1 cellular context compared by ENCODE assay signal in the genomic region with DNA sequence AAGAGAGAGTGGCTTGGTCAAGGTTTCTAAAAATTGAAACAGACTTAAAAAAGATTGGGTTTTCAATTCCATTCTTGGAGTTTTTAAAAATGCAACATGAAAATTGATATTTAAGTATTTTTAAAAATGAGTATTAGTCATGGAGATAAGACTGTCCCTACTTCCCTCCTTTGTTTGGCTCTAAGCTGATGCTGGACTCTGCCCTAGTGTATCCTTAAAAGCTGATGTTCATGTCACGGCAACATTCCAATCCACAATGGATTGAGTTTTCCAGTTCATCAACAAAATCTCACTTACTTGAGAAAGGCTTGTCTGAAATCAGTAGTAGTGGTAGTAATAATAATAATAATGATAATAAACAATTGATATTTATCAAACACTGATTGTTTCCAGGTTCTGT.
TF ChIP-seq lines count a peak whose summit lies in the region.

No MANE protein-coding gene starts in this region.

TF ChIP-seq in IMR-90, 13 proteins besides CTCF, POLR2A, EP300 and RAD21:
- TF ChIP-seq MAFK (IDR thresholded peaks at IDR 0.05; ENCODE audit: low read depth, low read length) (no peak), CEBPB (IDR thresholded peaks at IDR 0.05; ENCODE audit: low read depth, low read length) (no peak), FOS (IDR thresholded peaks at IDR 0.05; ENCODE audit: low read depth, low read length) (no peak), MAZ (IDR thresholded peaks at IDR 0.05; ENCODE audit: borderline replicate concordance, low read depth, low read length) (no peak), NFE2L2 (IDR thresholded peaks at IDR 0.05; ENCODE audit: low read depth, low read length) (no peak), CHD1 (IDR thresholded peaks at IDR 0.05; ENCODE audit: low read depth, low read length) (no peak)
- TF ChIP-seq, protein P1, sequence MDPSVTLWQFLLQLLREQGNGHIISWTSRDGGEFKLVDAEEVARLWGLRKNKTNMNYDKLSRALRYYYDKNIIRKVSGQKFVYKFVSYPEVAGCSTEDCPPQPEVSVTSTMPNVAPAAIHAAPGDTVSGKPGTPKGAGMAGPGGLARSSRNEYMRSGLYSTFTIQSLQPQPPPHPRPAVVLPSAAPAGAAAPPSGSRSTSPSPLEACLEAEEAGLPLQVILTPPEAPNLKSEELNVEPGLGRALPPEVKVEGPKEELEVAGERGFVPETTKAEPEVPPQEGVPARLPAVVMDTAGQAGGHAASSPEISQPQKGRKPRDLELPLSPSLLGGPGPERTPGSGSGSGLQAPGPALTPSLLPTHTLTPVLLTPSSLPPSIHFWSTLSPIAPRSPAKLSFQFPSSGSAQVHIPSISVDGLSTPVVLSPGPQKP (IDR thresholded peaks at IDR 0.05; ENCODE audit: borderline replicate concordance, low read depth, low read length): no peak
- TF ChIP-seq, protein P2, sequence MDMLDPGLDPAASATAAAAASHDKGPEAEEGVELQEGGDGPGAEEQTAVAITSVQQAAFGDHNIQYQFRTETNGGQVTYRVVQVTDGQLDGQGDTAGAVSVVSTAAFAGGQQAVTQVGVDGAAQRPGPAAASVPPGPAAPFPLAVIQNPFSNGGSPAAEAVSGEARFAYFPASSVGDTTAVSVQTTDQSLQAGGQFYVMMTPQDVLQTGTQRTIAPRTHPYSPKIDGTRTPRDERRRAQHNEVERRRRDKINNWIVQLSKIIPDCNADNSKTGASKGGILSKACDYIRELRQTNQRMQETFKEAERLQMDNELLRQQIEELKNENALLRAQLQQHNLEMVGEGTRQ (IDR thresholded peaks at IDR 0.05; ENCODE audit: low read depth, low read length): no peak
